Comparison of ENCODE assay signal across 13 cellular contexts in the genomic region with DNA sequence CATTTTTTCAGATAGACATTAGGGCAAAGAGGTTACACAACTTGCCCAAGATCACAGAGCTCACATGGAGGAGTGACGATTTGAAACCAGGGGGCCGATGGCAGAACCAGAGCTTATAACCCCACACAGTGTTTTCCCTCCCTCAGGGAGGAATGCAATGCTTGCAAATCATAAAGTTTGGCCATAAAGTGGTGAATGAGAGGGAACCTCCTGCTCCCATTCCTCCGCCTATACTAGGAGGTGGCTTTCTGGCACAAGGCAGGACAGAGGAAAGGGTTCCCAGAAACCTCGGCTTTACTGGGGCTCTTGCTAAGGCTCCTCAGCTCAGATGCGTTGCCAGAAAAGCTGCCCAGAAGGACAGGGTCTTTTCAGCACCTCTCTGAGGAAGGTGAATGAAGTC.
"Had no signal": no experiment of that assay in that cellular context is flagged by ENCODE, and none has a peak within 500 bp of the region (broad histone marks: within the 10 kb centered on the region; RNA-seq: fewer than 3 reads in every experiment).

No MANE protein-coding gene starts in this region.

- H3K27ac ChIP-seq: adrenal gland, gastroesophageal sphincter, heart right ventricle, vagina had no signal

- H3K36me3 ChIP-seq: adrenal gland, gastroesophageal sphincter, transverse colon, vagina had no signal

- ATAC-seq: gastroesophageal sphincter; heart right ventricle; naive thymus-derived CD4-positive, alpha-beta T cell; stimulated activated naive CD8-positive, alpha-beta T cell treated with anti-CD3 and anti-CD28 coated beads, Interleukin-15, Interleukin-2, amounts not matched to agents 100 U/mL and 50 U/mL, for 24 hours had no signal

- H3K27me3 ChIP-seq: adrenal gland, gastroesophageal sphincter, heart right ventricle, transverse colon, vagina had no signal

- DNase-seq: activated CD4-positive, alpha-beta T cell treated with anti-CD3 and anti-CD28 coated beads, Interleukin-2, amount 50 U/mL, for 4 hours; activated naive CD4-positive, alpha-beta T cell treated with anti-CD3 and anti-CD28 coated beads for 36 hours; adrenal gland; heart right ventricle; naive thymus-derived CD4-positive, alpha-beta T cell; posterior cingulate gyrus; retina; stimulated activated CD4-positive, alpha-beta T cell treated with anti-CD3 and anti-CD28 coated beads, Interleukin-2, amount 100 ng/mL, for 48 hours; stimulated activated naive CD8-positive, alpha-beta T cell treated with anti-CD3 and anti-CD28 coated beads, Interleukin-15, Interleukin-2, amounts not matched to agents 100 U/mL and 50 U/mL, for 24 hours; transverse colon had no signal

- H3K4me3 ChIP-seq: adrenal gland, gastroesophageal sphincter, heart right ventricle, lung, transverse colon, vagina had no signal

- H3K4me1 ChIP-seq: adrenal gland, gastroesophageal sphincter, vagina had no signal
